Comparison of ENCODE assay signal across 20 cellular contexts in the genomic region with DNA sequence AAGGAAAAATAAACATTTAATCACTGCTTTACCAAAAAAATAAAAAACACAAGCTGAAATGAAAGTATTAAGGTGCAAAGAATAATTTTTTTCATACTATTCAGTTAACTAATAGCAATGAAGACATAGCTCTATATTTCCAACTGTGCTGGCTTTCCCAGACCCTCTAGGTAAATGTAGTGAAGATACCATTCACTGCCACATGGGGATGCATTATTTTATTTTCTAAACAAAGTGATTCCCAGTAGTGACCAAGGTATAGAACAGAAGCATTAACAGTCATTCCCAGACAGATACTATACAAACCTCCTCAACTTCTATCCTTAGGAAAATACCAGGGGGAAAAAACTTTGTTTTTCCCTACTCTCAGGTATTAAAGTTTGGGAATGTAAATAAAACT. TPM values are rescaled to one million over a fixed set of nuclear protein-coding genes. Genes with fewer than 3 reads are reported as not detected.
A peak's percentile ranks its signal among the peaks of the same experiment; 100 is the strongest.
DNase-seq lines count a peak whose midpoint lies in the region; ATAC-seq and TF ChIP-seq lines count a peak whose summit lies in the region.
"Had no signal": no experiment of that assay in that cellular context is flagged by ENCODE, and none has a peak within 500 bp of the region (broad histone marks: within the 10 kb centered on the region; RNA-seq: fewer than 3 reads in every experiment).

No MANE protein-coding gene starts in this region.

- CTCF ChIA-PET in activated CD8-positive, alpha-beta T cell treated with anti-CD3 and anti-CD28 coated beads for 36 hours (lab: Charles Lee) = no interaction called here
- CTCF ChIA-PET in activated CD8-positive, alpha-beta T cell treated with anti-CD3 and anti-CD28 coated beads, Interleukin-2, amount 10 ng/mL, durations not matched to agents 7 days and 5 days (lab: Charles Lee) = interaction anchor here (1.7 kb wide), 1 partner anchor 10 kb away, joined by 5 read pairs; no protein-coding TSS in a partner anchor

- no peak overlapping the region for H3K4me3 Mint-ChIP-seq in activated CD8-positive, alpha-beta T cell treated with anti-CD3 and anti-CD28 coated beads for 36 hours
- H3K4me3 Mint-ChIP-seq in activated CD8-positive, alpha-beta T cell treated with anti-CD3 and anti-CD28 coated beads, Interleukin-2, amount 10 ng/mL, durations not matched to agents 7 days and 5 days = no peak overlapping the region
- H3K4me3 Mint-ChIP-seq in effector memory CD8-positive, alpha-beta T cell = no peak overlapping the region
- H3K4me3 Mint-ChIP-seq in type B pancreatic cell = no peak overlapping the region
- H3K4me3 Mint-ChIP-seq: activated CD4-positive, alpha-beta T cell treated with anti-CD3 and anti-CD28 coated beads, Interleukin-2, amount 10 ng/mL, durations not matched to agents 7 days and 5 days; CD4-positive, alpha-beta T cell; naive thymus-derived CD8-positive, alpha-beta T cell had no signal

- H3K27me3 Mint-ChIP-seq in activated CD8-positive, alpha-beta T cell treated with anti-CD3 and anti-CD28 coated beads for 36 hours = no peaks in the 10 kb centered on the region
- no peaks in the 10 kb centered on the region for H3K27me3 Mint-ChIP-seq in activated CD8-positive, alpha-beta T cell treated with anti-CD3 and anti-CD28 coated beads, Interleukin-2, amount 10 ng/mL, durations not matched to agents 7 days and 5 days (ENCODE audit: low read depth)
- no peaks in the 10 kb centered on the region for H3K27me3 Mint-ChIP-seq in effector memory CD8-positive, alpha-beta T cell
- H3K27me3 Mint-ChIP-seq in type B pancreatic cell = no peaks in the 10 kb centered on the region
- H3K27me3 Mint-ChIP-seq: activated CD4-positive, alpha-beta T cell treated with anti-CD3 and anti-CD28 coated beads, Interleukin-2, amount 10 ng/mL, durations not matched to agents 7 days and 5 days; CD4-positive, alpha-beta T cell; naive thymus-derived CD8-positive, alpha-beta T cell had no signal

- peaks cover 20% of the 10 kb centered on the region for H3K4me1 Mint-ChIP-seq in activated CD8-positive, alpha-beta T cell treated with anti-CD3 and anti-CD28 coated beads for 36 hours (ENCODE audit: low read depth)
- H3K4me1 Mint-ChIP-seq in activated CD8-positive, alpha-beta T cell treated with anti-CD3 and anti-CD28 coated beads, Interleukin-2, amount 10 ng/mL, durations not matched to agents 7 days and 5 days (ENCODE audit: low read depth) = peaks cover 36% of the 10 kb centered on the region
- peaks cover 9 to 14% of the 10 kb centered on the region in 2 donors for H3K4me1 Mint-ChIP-seq in effector memory CD8-positive, alpha-beta T cell (ENCODE audit: low read depth in 2 of 2)
- peaks cover 7% of the 10 kb centered on the region for H3K4me1 Mint-ChIP-seq in type B pancreatic cell (ENCODE audit: unreplicated experiment)

- POLR2A ChIA-PET in activated CD8-positive, alpha-beta T cell treated with anti-CD3 and anti-CD28 coated beads for 36 hours (lab: Charles Lee) = no interaction called here
- POLR2A ChIA-PET in activated CD8-positive, alpha-beta T cell treated with anti-CD3 and anti-CD28 coated beads, Interleukin-2, amount 10 ng/mL, durations not matched to agents 7 days and 5 days (lab: Charles Lee) = interaction anchor here (0.5 kb wide), 1 partner anchor 26 kb away, joined by 3 read pairs; no protein-coding TSS in a partner anchor

- no peaks in the 10 kb centered on the region for H3K36me3 Mint-ChIP-seq in activated CD8-positive, alpha-beta T cell treated with anti-CD3 and anti-CD28 coated beads for 36 hours (ENCODE audit: low read depth)
- peaks cover 33% of the 10 kb centered on the region for H3K36me3 Mint-ChIP-seq in activated CD8-positive, alpha-beta T cell treated with anti-CD3 and anti-CD28 coated beads, Interleukin-2, amount 10 ng/mL, durations not matched to agents 7 days and 5 days (ENCODE audit: low read depth)
- H3K36me3 Mint-ChIP-seq in effector memory CD8-positive, alpha-beta T cell (ENCODE audit: insufficient read depth) = peaks cover 20% of the 10 kb centered on the region
- peaks cover 4% of the 10 kb centered on the region for H3K36me3 Mint-ChIP-seq in type B pancreatic cell
- H3K36me3 Mint-ChIP-seq: activated naive CD4-positive, alpha-beta T cell treated with anti-CD3 and anti-CD28 coated beads, Interleukin-2, amount 50 U/mL, for 72 hours had no signal

- ATAC-seq in activated CD8-positive, alpha-beta T cell treated with anti-CD3 and anti-CD28 coated beads for 36 hours = no peak
- no peak for ATAC-seq in activated CD8-positive, alpha-beta T cell treated with anti-CD3 and anti-CD28 coated beads, Interleukin-2, amount 10 ng/mL, durations not matched to agents 7 days and 5 days
- no peak for ATAC-seq in effector memory CD8-positive, alpha-beta T cell (replicated peaks)
- ATAC-seq: activated naive CD4-positive, alpha-beta T cell treated with anti-CD3 and anti-CD28 coated beads, Interleukin-2, amount 50 U/mL, for 72 hours; naive thymus-derived CD8-positive, alpha-beta T cell; psoas muscle had no signal

- TF ChIP-seq CTCF in activated CD8-positive, alpha-beta T cell treated with anti-CD3 and anti-CD28 coated beads for 36 hours (IDR thresholded peaks at IDR 0.05) = peak; percentile 19
- TF ChIP-seq CTCF in type B pancreatic cell (conservative IDR thresholded peaks at IDR 0.05) = peak; percentile 43

- intact Hi-C loops in activated CD8-positive, alpha-beta T cell treated with anti-CD3 and anti-CD28 coated beads for 36 hours (cut with micrococcal nuclease) = no loop called here

- no peaks in the 10 kb centered on the region for H3K9me3 Mint-ChIP-seq in activated CD8-positive, alpha-beta T cell treated with anti-CD3 and anti-CD28 coated beads for 36 hours
- H3K9me3 Mint-ChIP-seq in activated CD8-positive, alpha-beta T cell treated with anti-CD3 and anti-CD28 coated beads, Interleukin-2, amount 10 ng/mL, durations not matched to agents 7 days and 5 days (ENCODE audit: insufficient read depth) = no peaks in the 10 kb centered on the region
- no peaks in the 10 kb centered on the region for H3K9me3 Mint-ChIP-seq in effector memory CD8-positive, alpha-beta T cell
- no peaks in the 10 kb centered on the region for H3K9me3 Mint-ChIP-seq in type B pancreatic cell
- H3K9me3 Mint-ChIP-seq: activated CD4-positive, alpha-beta T cell treated with anti-CD3 and anti-CD28 coated beads, Interleukin-2, amount 10 ng/mL, durations not matched to agents 7 days and 5 days; activated naive CD4-positive, alpha-beta T cell treated with anti-CD3 and anti-CD28 coated beads, Interleukin-2, amount 50 U/mL, for 72 hours; CD4-positive, alpha-beta T cell; naive thymus-derived CD8-positive, alpha-beta T cell had no signal

- no peak overlapping the region for H3K27ac Mint-ChIP-seq in activated CD8-positive, alpha-beta T cell treated with anti-CD3 and anti-CD28 coated beads for 36 hours
- no peak overlapping the region for H3K27ac Mint-ChIP-seq in activated CD8-positive, alpha-beta T cell treated with anti-CD3 and anti-CD28 coated beads, Interleukin-2, amount 10 ng/mL, durations not matched to agents 7 days and 5 days
- H3K27ac Mint-ChIP-seq in effector memory CD8-positive, alpha-beta T cell = peak overlapping the region; percentile 11 to 38
- H3K27ac Mint-ChIP-seq in type B pancreatic cell = no peak overlapping the region
- H3K27ac Mint-ChIP-seq: activated CD4-positive, alpha-beta T cell treated with anti-CD3 and anti-CD28 coated beads, Interleukin-2, amount 10 ng/mL, durations not matched to agents 7 days and 5 days; activated naive CD4-positive, alpha-beta T cell treated with anti-CD3 and anti-CD28 coated beads, Interleukin-2, amount 50 U/mL, for 72 hours; CD4-positive, alpha-beta T cell; naive thymus-derived CD8-positive, alpha-beta T cell had no signal

- no peak for DNase-seq in activated CD8-positive, alpha-beta T cell treated with anti-CD3 and anti-CD28 coated beads for 36 hours
- no peak for DNase-seq in activated CD8-positive, alpha-beta T cell treated with anti-CD3 and anti-CD28 coated beads, Interleukin-2, amount 10 ng/mL, durations not matched to agents 7 days and 5 days
- DNase-seq in OCI-M1 (lab: John Stamatoyannopoulos, UW) = peak; percentile 12
- no peak for DNase-seq in effector memory CD8-positive, alpha-beta T cell
- DNase-seq in type B pancreatic cell (ENCODE audit: extremely low spot score, unreplicated experiment) = no peak
- DNase-seq in activated naive CD4-positive, alpha-beta T cell treated with Interleukin-2 at 50 U/mL for 16 hours = no peak
- no peak for DNase-seq in activated CD4-positive, alpha-beta T cell treated with anti-CD3 and anti-CD28 coated beads for 48 hours
- DNase-seq in NCI-H146 (lab: John Stamatoyannopoulos, UW) = no peak
- DNase-seq: activated CD4-positive, alpha-beta T cell treated with anti-CD3 and anti-CD28 coated beads, Interleukin-2, amount 10 ng/mL, durations not matched to agents 7 days and 5 days; CD4-positive, alpha-beta T cell; DMS79 treated with DMSO at 0.1 percent for 48 hours; MG63; naive thymus-derived CD8-positive, alpha-beta T cell; NCI-H187; NCI-H446 treated with DMSO at 0.1 percent for 48 hours; psoas muscle; stimulated activated CD4-positive, alpha-beta T cell treated with anti-CD3 and anti-CD28 coated beads, Interleukin-15, amount 100 ng/mL, for 24 hours; stimulated activated naive CD4-positive, alpha-beta T cell; transverse colon had no signal

RNA-seq across cellular contexts. Expression of a gene that starts 39.4 kb away (rescaled TPM):
- total RNA-seq in activated CD8-positive, alpha-beta T cell treated with anti-CD3 and anti-CD28 coated beads for 36 hours = 1 to 10 TPM; 3.0 to 3.6 TPM
- total RNA-seq in activated CD8-positive, alpha-beta T cell treated with anti-CD3 and anti-CD28 coated beads, Interleukin-2, amount 10 ng/mL, durations not matched to agents 7 days and 5 days = 10 to 100 TPM; 15.0 to 18.0 TPM
- 18.7 and 30.4 TPM in 2 replicates for total RNA-seq in type B pancreatic cell (ENCODE audit: low replicate concordance)

Comparison
In these comparisons a context has a peak if more than half of its experiments do, and no peak if none do; other contexts are left out.
1. H3K27ac Mint-ChIP-seq: peak in effector memory CD8-positive, alpha-beta T cell (2 of 2); none in activated CD8-positive, alpha-beta T cell treated with anti-CD3 and anti-CD28 coated beads for 36 hours (single experiment), activated CD8-positive, alpha-beta T cell treated with anti-CD3 and anti-CD28 coated beads, Interleukin-2, amount 10 ng/mL, durations not matched to agents 7 days and 5 days (single experiment) and type B pancreatic cell (single experiment).